In the genomic region with DNA sequence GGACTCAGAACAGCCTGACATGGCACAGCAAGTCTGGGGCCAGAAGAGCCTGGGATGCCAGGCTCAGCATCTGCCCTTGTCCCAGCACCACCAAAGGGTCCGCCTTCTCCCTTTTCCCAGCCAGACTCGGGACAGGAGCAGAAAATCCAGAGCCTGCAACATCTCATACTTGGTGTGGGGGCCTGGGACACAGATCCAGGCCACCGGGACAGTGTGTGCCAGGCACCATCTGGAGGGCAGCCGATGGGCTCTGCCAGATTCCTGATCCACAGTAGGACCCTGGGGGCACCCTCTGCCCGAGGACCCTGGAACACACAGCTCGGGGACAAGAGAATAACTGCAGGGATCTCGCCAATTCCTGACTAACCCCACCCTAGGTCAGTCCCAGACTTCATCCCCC, we compare ENCODE assay signal across 23 cellular contexts.
"Had no signal": no experiment of that assay in that cellular context is flagged by ENCODE, and none has a peak within 500 bp of the region (broad histone marks: within the 10 kb centered on the region; RNA-seq: fewer than 3 reads in every experiment).

No MANE protein-coding gene starts in this region.

- H3K27me3 ChIP-seq: ovary, uterus had no signal

- H3K9me3 ChIP-seq: left lung, lower lobe of right lung, ovary, suprapubic skin, thoracic aorta, tibial artery, uterus had no signal

- H3K36me3 ChIP-seq: left lung, lower lobe of right lung, ovary, suprapubic skin, thoracic aorta, tibial artery, uterus had no signal

- FAIRE-seq: keratinocyte had no signal

- H3K4me1 ChIP-seq: left lung, lower lobe of right lung, suprapubic skin, tibial artery, uterus had no signal

- H3K4me3 ChIP-seq: left lung, lower lobe of right lung, ovary, skin epidermis, suprapubic skin, thoracic aorta, tibial artery, uterus had no signal

- DNase-seq: hippocampal formation; left colon; lower lobe of right lung; mammary epithelial cell; mesenchymal stem cell; ovary; right cardiac atrium; stimulated activated CD4-positive, alpha-beta T cell treated with anti-CD3 and anti-CD28 coated beads, Interleukin-12 subunit alpha, Interleukin-12 subunit beta, amount 100 ng/mL, for 4 hours; stimulated activated CD4-positive, alpha-beta T cell treated with anti-CD3 and anti-CD28 coated beads, Interleukin-15, amount 100 ng/mL, for 24 hours; stimulated activated CD4-positive, alpha-beta T cell treated with anti-CD3 and anti-CD28 coated beads, Interleukin-2, amount 100 ng/mL, for 24 hours; stimulated activated CD4-positive, alpha-beta T cell treated with anti-CD3 and anti-CD28 coated beads, Interleukin-4, amount 100 ng/mL, for 24 hours; stimulated activated naive CD4-positive, alpha-beta T cell; tibial artery; trophoblast cell; uterus had no signal

- H3K27ac ChIP-seq: left lung, lower lobe of right lung, ovary, skin epidermis, suprapubic skin, thoracic aorta, tibial artery, uterus had no signal

- ATAC-seq: left colon; left lung; lower lobe of right lung; naive thymus-derived CD8-positive, alpha-beta T cell; right cardiac atrium; sciatic nerve; stimulated activated effector memory CD8-positive, alpha-beta T cell treated with anti-CD3 and anti-CD28 coated beads, Interleukin-12 subunit alpha, Interleukin-12 subunit beta, amount 100 ng/mL, for 72 hours had no signal
